ENCODE assay signal across 9 cellular contexts in the genomic region with DNA sequence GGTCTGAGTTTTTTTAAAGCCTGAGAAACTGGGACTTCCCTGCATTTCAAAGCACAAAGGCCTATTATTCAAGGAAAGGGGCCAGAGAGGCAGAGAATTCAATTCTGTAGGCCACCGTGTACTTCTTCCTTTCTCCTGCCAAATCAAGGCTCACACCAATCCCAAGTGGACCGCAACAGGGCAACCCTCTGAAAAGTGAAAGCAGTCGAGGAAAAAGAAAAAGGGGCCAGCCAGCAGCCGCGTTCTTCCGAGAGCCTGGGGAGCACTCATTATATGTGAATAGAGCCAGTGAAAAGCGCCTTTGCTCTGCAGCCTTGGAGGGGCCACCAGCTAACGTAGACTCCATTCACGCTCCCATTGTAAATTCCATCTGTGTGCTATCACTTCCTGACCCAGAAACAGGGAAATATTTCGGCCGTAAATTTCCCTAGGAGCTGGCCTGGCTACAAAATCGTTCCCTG. TPM values are rescaled to one million over a fixed set of nuclear protein-coding genes. Genes with fewer than 3 reads are reported as not detected.
A peak's percentile ranks its signal among the peaks of the same experiment; 100 is the strongest.
DNase-seq lines count a peak whose midpoint lies in the region; ATAC-seq and TF ChIP-seq lines count a peak whose summit lies in the region.
"Had no signal": no experiment of that assay in that cellular context is flagged by ENCODE, and none has a peak within 500 bp of the region (broad histone marks: within the 10 kb centered on the region; RNA-seq: fewer than 3 reads in every experiment).

No MANE protein-coding gene starts in this region.

- H3K4me1 Mint-ChIP-seq in natural killer cell: no peaks in the 10 kb centered on the region

- H3K4me3 ChIP-seq in cardiac fibroblast (replicated peaks in 1 of 2; ENCODE audit: low read depth in 2 of 2, low read length in 2 of 2) (peak overlapping the region; percentile 15 to 32), gastrocnemius medialis (peak overlapping the region in 3 of 4 donors; percentile 27 to 35 (median 33))

- peak overlapping the region; percentile 11 to 65 (median 42) for H3K27ac ChIP-seq in gastrocnemius medialis

- DNase-seq in cardiac fibroblast (ENCODE audit: low read depth in 2 of 2): peak; percentile 60 to 70
- peak; percentile 32 for DNase-seq in inferior parietal cortex (ENCODE audit: extremely low spot score)
- no peak for DNase-seq in gastrocnemius medialis
- no peak for DNase-seq in NCI-H82 treated with DMSO at 0.1 percent for 48 hours (lab: John Stamatoyannopoulos, UW; ENCODE audit: unreplicated experiment)
- DNase-seq in GM13977 (ENCODE audit: low spot score): no peak
- DNase-seq in natural killer cell: no peak

- ATAC-seq in gastrocnemius medialis: peak in 1 of 2 donors; percentile 27
- no peak for ATAC-seq in GM18868 (IDR thresholded peaks at IDR 0.05; ENCODE audit: unreplicated experiment)
- no peak for ATAC-seq in natural killer cell

- no peaks in the 10 kb centered on the region for H3K36me3 ChIP-seq in ES-I3 (ENCODE audit: insufficient read depth, low read length)
- no peaks in the 10 kb centered on the region for H3K36me3 ChIP-seq in gastrocnemius medialis

- no peak overlapping the region for H3K27ac Mint-ChIP-seq in natural killer cell
- H3K27ac Mint-ChIP-seq: T-helper 1 cell treated with Interleukin-12 subunit alpha and Interleukin-12 subunit beta and Interleukin-4 antibody, amounts not matched to agents 30 μg/mL and 1 μg/mL, for 36 hours had no signal

- no peaks in the 10 kb centered on the region for H3K9me3 Mint-ChIP-seq in natural killer cell
- H3K9me3 Mint-ChIP-seq: T-helper 1 cell treated with Interleukin-12 subunit alpha and Interleukin-12 subunit beta and Interleukin-4 antibody, amounts not matched to agents 30 μg/mL and 1 μg/mL, for 36 hours had no signal

- peak overlapping the region; percentile 37 for H3K9ac ChIP-seq in ES-I3 (ENCODE audit: low read depth, low read length)

- no peaks in the 10 kb centered on the region for H3K9me3 ChIP-seq in ES-I3 (ENCODE audit: control insufficient read depth, insufficient read depth, low read length)
- no peaks in the 10 kb centered on the region for H3K9me3 ChIP-seq in gastrocnemius medialis

- no peak for TF ChIP-seq POLR2A in gastrocnemius medialis (IDR thresholded peaks at IDR 0.05)

- H3K27me3 ChIP-seq in gastrocnemius medialis: no peaks in the 10 kb centered on the region

- no peak for TF ChIP-seq CTCF in cardiac fibroblast (IDR thresholded peaks at IDR 0.05; ENCODE audit: low read depth, low read length)
- no peak for TF ChIP-seq CTCF in gastrocnemius medialis (IDR thresholded peaks at IDR 0.05 in 4 of 5, conservative IDR thresholded peaks at IDR 0.05 in 1 of 5)
- no peak for TF ChIP-seq CTCF in GM13977 (IDR thresholded peaks at IDR 0.05; ENCODE audit: extremely low read depth, insufficient read depth, missing control alignments)
- no peak for TF ChIP-seq CTCF in natural killer cell (IDR thresholded peaks at IDR 0.05)

- in situ Hi-C loops in gastrocnemius medialis (cut with MboI; ENCODE audit: low sequenced_read_pairs in 4 of 4): no loop called here
- in situ Hi-C loops in GM13977 (cut with MboI; ENCODE audit: low pct_unique_long_range_greater_than_20kb, low sequenced_read_pairs, unreplicated experiment): no loop called here

- peaks cover 17% of the 10 kb centered on the region for H3K4me1 ChIP-seq in ES-I3 (ENCODE audit: insufficient read depth, low read length)
- H3K4me1 ChIP-seq in gastrocnemius medialis: no peaks in the 10 kb centered on the region

- no peak overlapping the region for H3K4me3 Mint-ChIP-seq in natural killer cell
- H3K4me3 Mint-ChIP-seq: T-helper 1 cell treated with Interleukin-12 subunit alpha and Interleukin-12 subunit beta and Interleukin-4 antibody, amounts not matched to agents 30 μg/mL and 1 μg/mL, for 36 hours had no signal

- H3K27me3 Mint-ChIP-seq in natural killer cell (ENCODE audit: low read depth in 2 of 2): peaks cover 16 to 17% of the 10 kb centered on the region in 2 donors

- intact Hi-C loops in gastrocnemius medialis (cut with DNase I; ENCODE audit: low total_unique reads) (no loop called here), natural killer cell (cut with micrococcal nuclease) (no loop called here)

- H3K36me3 Mint-ChIP-seq in natural killer cell: no peaks in the 10 kb centered on the region

RNA-seq across cellular contexts. Expression of a gene that starts 45.9 kb away (rescaled TPM):
- total RNA-seq in gastrocnemius medialis (10 to 100 TPM; 22.2 to 39.8 (median 25.2) TPM), natural killer cell (10 to 100 TPM; 44.0 to 48.8 (median 46.3) TPM)

Comparison
In these comparisons a context has a peak if more than half of its experiments do, and no peak if none do; other contexts are left out.
1. DNase-seq: peak in cardiac fibroblast (2 of 2) and inferior parietal cortex (single experiment); none in gastrocnemius medialis (0 of 2), NCI-H82 treated with DMSO at 0.1 percent for 48 hours (single experiment), GM13977 (single experiment) and natural killer cell (single experiment).